ENCODE assay signal across 24 cellular contexts in genomic region chr1:55015123-55015522, GRCh38. TPM values are rescaled to one million over a fixed set of nuclear protein-coding genes. Genes with fewer than 3 reads are reported as not detected.
"Had no signal": no experiment of that assay in that cellular context is flagged by ENCODE, and none has a peak within 500 bp of the region (broad histone marks: within the 10 kb centered on the region; RNA-seq: fewer than 3 reads in every experiment).

No MANE protein-coding gene starts in this region.

- DNase-seq: effector memory CD4-positive, alpha-beta T cell; heart right ventricle; hypothalamus; kidney glomerular epithelial cell; naive B cell; occipital lobe; psoas muscle; retina; stimulated activated CD4-positive, alpha-beta T cell treated with anti-CD3 and anti-CD28 coated beads, Interleukin-15, amount 100 ng/mL, for 24 hours; stimulated activated CD4-positive, alpha-beta T cell treated with anti-CD3 and anti-CD28 coated beads, Interleukin-1b, Interleukin-23, amount 100 ng/mL, for 48 hours; stimulated activated CD4-positive, alpha-beta T cell treated with anti-CD3 and anti-CD28 coated beads, Interleukin-4, amount 100 ng/mL, for 24 hours; stimulated activated naive B cell treated with anti-CD40 and anti-IgM and Interleukin-4, amounts not matched to agents 10 μg/mL and 1 μg/mL and 100 μg/mL, for 72 hours; stimulated activated naive CD8-positive, alpha-beta T cell treated with anti-CD3 and anti-CD28 coated beads, Interleukin-15, amount 100 ng/mL, for 72 hours; trophoblast cell had no signal

- H3K27ac ChIP-seq: heart right ventricle, parathyroid adenoma, psoas muscle, right lobe of liver had no signal

- H3K4me1 ChIP-seq: heart right ventricle, parathyroid adenoma, psoas muscle, right lobe of liver had no signal

- H3K36me3 ChIP-seq: heart right ventricle, right lobe of liver, thoracic aorta had no signal

- H3K9me3 ChIP-seq: heart right ventricle, psoas muscle, right lobe of liver, thoracic aorta had no signal

- ATAC-seq: esophagus mucosa; right lobe of liver; stimulated activated naive B cell treated with anti-CD40 and anti-IgM and Interleukin-4, amounts not matched to agents 10 μg/mL and 1 μg/mL and 100 μg/mL, for 72 hours; stimulated activated naive CD8-positive, alpha-beta T cell treated with anti-CD3 and anti-CD28 coated beads, Interleukin-15, amount 100 ng/mL, for 72 hours had no signal

- H3K4me3 ChIP-seq: heart right ventricle, psoas muscle, right lobe of liver, thoracic aorta had no signal

- H3K27me3 ChIP-seq: right lobe of liver had no signal

RNA-seq across cellular contexts. Expression of gene BSND, which starts 16.4 kb away (rescaled TPM):
- total RNA-seq: esophagus mucosa, fibroblast of lung, frontal cortex, glomerular endothelial cell, heart right ventricle, lower leg skin, occipital lobe, psoas muscle, right lobe of liver, subcutaneous adipose tissue, thoracic aorta, urinary bladder had no signal
- polyA plus RNA-seq: fibroblast of lung, heart right ventricle, psoas muscle, urinary bladder had no signal

RNA-seq across cellular contexts. Expression of gene PCSK9, which starts 24.2 kb away (rescaled TPM):
- total RNA-seq: psoas muscle, subcutaneous adipose tissue had no signal

RNA-seq across cellular contexts. Expression of gene TMEM61, which starts 34.7 kb away (rescaled TPM):
- total RNA-seq: fibroblast of lung, frontal cortex, glomerular endothelial cell, subcutaneous adipose tissue, urinary bladder had no signal
- polyA plus RNA-seq: fibroblast of lung had no signal
